ENCODE assay signal across 1 cellular context in genomic region chr11:78290293-78291176, GRCh38.
TF ChIP-seq lines count a peak whose summit lies in the region.

No MANE protein-coding gene starts in this region.

TF ChIP-seq in K562, 482 proteins besides CTCF, POLR2A, EP300 and RAD21 (continued from another document and continues in another):
- TF ChIP-seq, protein P1, sequence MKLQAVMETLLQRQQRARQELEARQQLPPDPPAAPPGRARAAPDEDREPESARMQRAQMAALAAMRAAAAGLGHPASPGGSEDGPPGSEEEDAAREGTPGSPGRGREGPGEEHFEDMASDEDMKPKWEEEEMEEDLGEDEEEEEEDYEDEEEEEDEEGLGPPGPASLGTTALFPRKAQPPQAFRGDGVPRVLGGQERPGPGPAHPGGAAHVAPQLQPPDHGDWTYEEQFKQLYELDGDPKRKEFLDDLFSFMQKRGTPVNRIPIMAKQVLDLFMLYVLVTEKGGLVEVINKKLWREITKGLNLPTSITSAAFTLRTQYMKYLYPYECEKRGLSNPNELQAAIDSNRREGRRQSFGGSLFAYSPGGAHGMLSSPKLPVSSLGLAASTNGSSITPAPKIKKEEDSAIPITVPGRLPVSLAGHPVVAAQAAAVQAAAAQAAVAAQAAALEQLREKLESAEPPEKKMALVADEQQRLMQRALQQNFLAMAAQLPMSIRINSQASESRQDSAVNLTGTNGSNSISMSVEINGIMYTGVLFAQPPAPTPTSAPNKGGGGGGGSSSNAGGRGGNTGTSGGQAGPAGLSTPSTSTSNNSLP (IDR thresholded peaks at IDR 0.05; ENCODE audit: borderline replicate concordance, low read depth, low read length): peak; percentile 87; the same call in 1 of the 2 replicates
- TF ChIP-seq ZBTB9 (CRISPR knock-in tag; IDR thresholded peaks at IDR 0.05): peak; percentile 42; the same call in 1 of the 2 replicates
- peak; percentile 3; the same call in 1 of the 2 replicates for TF ChIP-seq PHTF2 (CRISPR knock-in tag; IDR thresholded peaks at IDR 0.05)
- peak; percentile 68; the same call in 1 of the 2 replicates for TF ChIP-seq CBX5 (IDR thresholded peaks at IDR 0.05; ENCODE audit: borderline replicate concordance, low read depth)
- peak; percentile 91; the same call in 1 of the 2 replicates for TF ChIP-seq TOE1 (IDR thresholded peaks at IDR 0.05; ENCODE audit: borderline replicate concordance)
- no peak for TF ChIP-seq TOE1 (CRISPR knock-in tag; IDR thresholded peaks at IDR 0.05; ENCODE audit: borderline replicate concordance, low read depth)
- no peak for TF ChIP-seq POU5F1 (IDR thresholded peaks at IDR 0.05; ENCODE audit: borderline replicate concordance, low read depth, low read length, partially characterized antibody)
- TF ChIP-seq TCF3 (CRISPR knock-in tag; IDR thresholded peaks at IDR 0.05): peak; percentile 61
- TF ChIP-seq ATF1 (CRISPR knock-in tag; IDR thresholded peaks at IDR 0.05): no peak
- peak; percentile 82 for TF ChIP-seq ATF1 (tag; IDR thresholded peaks at IDR 0.05)
- no peak for TF ChIP-seq ZNF274 (IDR thresholded peaks at IDR 0.05; ENCODE audit: borderline replicate concordance, low read depth, low read length)
- TF ChIP-seq NCOA4 (IDR thresholded peaks at IDR 0.05; ENCODE audit: partially characterized antibody): no peak
- TF ChIP-seq TAF9B (IDR thresholded peaks at IDR 0.05; ENCODE audit: partially characterized antibody): peak; percentile 82
- TF ChIP-seq E2F1 (CRISPR knock-in tag; IDR thresholded peaks at IDR 0.05): no peak
- TF ChIP-seq, protein P2, sequence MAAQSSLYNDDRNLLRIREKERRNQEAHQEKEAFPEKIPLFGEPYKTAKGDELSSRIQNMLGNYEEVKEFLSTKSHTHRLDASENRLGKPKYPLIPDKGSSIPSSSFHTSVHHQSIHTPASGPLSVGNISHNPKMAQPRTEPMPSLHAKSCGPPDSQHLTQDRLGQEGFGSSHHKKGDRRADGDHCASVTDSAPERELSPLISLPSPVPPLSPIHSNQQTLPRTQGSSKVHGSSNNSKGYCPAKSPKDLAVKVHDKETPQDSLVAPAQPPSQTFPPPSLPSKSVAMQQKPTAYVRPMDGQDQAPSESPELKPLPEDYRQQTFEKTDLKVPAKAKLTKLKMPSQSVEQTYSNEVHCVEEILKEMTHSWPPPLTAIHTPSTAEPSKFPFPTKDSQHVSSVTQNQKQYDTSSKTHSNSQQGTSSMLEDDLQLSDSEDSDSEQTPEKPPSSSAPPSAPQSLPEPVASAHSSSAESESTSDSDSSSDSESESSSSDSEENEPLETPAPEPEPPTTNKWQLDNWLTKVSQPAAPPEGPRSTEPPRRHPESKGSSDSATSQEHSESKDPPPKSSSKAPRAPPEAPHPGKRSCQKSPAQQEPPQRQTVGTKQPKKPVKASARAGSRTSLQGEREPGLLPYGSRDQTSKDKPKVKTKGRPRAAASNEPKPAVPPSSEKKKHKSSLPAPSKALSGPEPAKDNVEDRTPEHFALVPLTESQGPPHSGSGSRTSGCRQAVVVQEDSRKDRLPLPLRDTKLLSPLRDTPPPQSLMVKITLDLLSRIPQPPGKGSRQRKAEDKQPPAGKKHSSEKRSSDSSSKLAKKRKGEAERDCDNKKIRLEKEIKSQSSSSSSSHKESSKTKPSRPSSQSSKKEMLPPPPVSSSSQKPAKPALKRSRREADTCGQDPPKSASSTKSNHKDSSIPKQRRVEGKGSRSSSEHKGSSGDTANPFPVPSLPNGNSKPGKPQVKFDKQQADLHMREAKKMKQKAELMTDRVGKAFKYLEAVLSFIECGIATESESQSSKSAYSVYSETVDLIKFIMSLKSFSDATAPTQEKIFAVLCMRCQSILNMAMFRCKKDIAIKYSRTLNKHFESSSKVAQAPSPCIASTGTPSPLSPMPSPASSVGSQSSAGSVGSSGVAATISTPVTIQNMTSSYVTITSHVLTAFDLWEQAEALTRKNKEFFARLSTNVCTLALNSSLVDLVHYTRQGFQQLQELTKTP (IDR thresholded peaks at IDR 0.05; ENCODE audit: low read depth in 1 of 2, partially characterized antibody in 2 of 2): peak; percentile 79 to 98
- TF ChIP-seq, protein P3, sequence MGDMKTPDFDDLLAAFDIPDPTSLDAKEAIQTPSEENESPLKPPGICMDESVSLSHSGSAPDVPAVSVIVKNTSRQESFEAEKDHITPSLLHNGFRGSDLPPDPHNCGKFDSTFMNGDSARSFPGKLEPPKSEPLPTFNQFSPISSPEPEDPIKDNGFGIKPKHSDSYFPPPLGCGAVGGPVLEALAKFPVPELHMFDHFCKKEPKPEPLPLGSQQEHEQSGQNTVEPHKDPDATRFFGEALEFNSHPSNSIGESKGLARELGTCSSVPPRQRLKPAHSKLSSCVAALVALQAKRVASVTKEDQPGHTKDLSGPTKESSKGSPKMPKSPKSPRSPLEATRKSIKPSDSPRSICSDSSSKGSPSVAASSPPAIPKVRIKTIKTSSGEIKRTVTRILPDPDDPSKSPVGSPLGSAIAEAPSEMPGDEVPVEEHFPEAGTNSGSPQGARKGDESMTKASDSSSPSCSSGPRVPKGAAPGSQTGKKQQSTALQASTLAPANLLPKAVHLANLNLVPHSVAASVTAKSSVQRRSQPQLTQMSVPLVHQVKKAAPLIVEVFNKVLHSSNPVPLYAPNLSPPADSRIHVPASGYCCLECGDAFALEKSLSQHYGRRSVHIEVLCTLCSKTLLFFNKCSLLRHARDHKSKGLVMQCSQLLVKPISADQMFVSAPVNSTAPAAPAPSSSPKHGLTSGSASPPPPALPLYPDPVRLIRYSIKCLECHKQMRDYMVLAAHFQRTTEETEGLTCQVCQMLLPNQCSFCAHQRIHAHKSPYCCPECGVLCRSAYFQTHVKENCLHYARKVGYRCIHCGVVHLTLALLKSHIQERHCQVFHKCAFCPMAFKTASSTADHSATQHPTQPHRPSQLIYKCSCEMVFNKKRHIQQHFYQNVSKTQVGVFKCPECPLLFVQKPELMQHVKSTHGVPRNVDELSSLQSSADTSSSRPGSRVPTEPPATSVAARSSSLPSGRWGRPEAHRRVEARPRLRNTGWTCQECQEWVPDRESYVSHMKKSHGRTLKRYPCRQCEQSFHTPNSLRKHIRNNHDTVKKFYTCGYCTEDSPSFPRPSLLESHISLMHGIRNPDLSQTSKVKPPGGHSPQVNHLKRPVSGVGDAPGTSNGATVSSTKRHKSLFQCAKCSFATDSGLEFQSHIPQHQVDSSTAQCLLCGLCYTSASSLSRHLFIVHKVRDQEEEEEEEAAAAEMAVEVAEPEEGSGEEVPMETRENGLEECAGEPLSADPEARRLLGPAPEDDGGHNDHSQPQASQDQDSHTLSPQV (IDR thresholded peaks at IDR 0.05): peak; percentile 96
- TF ChIP-seq, protein P4, sequence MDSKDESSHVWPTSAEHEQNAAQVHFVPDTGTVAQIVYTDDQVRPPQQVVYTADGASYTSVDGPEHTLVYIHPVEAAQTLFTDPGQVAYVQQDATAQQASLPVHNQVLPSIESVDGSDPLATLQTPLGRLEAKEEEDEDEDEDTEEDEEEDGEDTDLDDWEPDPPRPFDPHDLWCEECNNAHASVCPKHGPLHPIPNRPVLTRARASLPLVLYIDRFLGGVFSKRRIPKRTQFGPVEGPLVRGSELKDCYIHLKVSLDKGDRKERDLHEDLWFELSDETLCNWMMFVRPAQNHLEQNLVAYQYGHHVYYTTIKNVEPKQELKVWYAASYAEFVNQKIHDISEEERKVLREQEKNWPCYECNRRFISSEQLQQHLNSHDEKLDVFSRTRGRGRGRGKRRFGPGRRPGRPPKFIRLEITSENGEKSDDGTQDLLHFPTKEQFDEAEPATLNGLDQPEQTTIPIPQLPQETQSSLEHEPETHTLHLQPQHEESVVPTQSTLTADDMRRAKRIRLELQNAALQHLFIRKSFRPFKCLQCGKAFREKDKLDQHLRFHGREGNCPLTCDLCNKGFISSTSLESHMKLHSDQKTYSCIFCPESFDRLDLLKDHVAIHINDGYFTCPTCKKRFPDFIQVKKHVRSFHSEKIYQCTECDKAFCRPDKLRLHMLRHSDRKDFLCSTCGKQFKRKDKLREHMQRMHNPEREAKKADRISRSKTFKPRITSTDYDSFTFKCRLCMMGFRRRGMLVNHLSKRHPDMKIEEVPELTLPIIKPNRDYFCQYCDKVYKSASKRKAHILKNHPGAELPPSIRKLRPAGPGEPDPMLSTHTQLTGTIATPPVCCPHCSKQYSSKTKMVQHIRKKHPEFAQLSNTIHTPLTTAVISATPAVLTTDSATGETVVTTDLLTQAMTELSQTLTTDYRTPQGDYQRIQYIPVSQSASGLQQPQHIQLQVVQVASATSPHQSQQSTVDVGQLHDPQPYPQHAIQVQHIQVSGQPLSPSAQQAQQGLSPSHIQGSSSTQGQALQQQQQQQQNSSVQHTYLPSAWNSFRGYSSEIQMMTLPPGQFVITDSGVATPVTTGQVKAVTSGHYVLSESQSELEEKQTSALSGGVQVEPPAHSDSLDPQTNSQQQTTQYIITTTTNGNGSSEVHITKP (IDR thresholded peaks at IDR 0.05; ENCODE audit: partially characterized antibody): no peak
- TF ChIP-seq TCF15 (CRISPR knock-in tag; IDR thresholded peaks at IDR 0.05): peak; percentile 16; the same call in 1 of the 2 replicates
- no peak for TF ChIP-seq BDP1 (IDR thresholded peaks at IDR 0.05; ENCODE audit: insufficient read depth, insufficient read length)
- no peak for TF ChIP-seq SMARCA5 (IDR thresholded peaks at IDR 0.05)
- peak; percentile 76 for TF ChIP-seq USF1 (CRISPR knock-in tag; IDR thresholded peaks at IDR 0.05)
- TF ChIP-seq CREM (IDR thresholded peaks at IDR 0.05; ENCODE audit: low read depth): peak; percentile 83
- TF ChIP-seq GTF2B (IDR thresholded peaks at IDR 0.05; ENCODE audit: extremely low read depth, insufficient read length): no peak
- no peak for TF ChIP-seq TEAD2 (tag; IDR thresholded peaks at IDR 0.05)
- peak; percentile 57 for TF ChIP-seq ARID4B (CRISPR knock-in tag; IDR thresholded peaks at IDR 0.05)
- TF ChIP-seq FOXM1 (IDR thresholded peaks at IDR 0.05; ENCODE audit: low read depth): 0 out of 2 replicates have a peak, but pooled peaks have one; percentile 59
- TF ChIP-seq FOXM1 (CRISPR knock-in tag; IDR thresholded peaks at IDR 0.05; ENCODE audit: low read depth): no peak
- no peak for TF ChIP-seq ZNF57 (CRISPR knock-in tag; IDR thresholded peaks at IDR 0.05)
- 0 out of 2 replicates have a peak, but pooled peaks have one; percentile 32 for TF ChIP-seq CHD2 (IDR thresholded peaks at IDR 0.05; ENCODE audit: low read depth, low read length)
- TF ChIP-seq NFIX (CRISPR knock-in tag; IDR thresholded peaks at IDR 0.05; ENCODE audit: low read depth): no peak
- peak; percentile 81 for TF ChIP-seq BACH1 (tag; IDR thresholded peaks at IDR 0.05)
- TF ChIP-seq SMARCB1 (IDR thresholded peaks at IDR 0.05; ENCODE audit: insufficient read length, low read depth): no peak
- no peak for TF ChIP-seq TAL1 (IDR thresholded peaks at IDR 0.05)
